In genomic region chr15:39153058-39153457, GRCh38 we compare ENCODE assay signal across 26 cellular contexts.
"Had no signal": no experiment of that assay in that cellular context is flagged by ENCODE, and none has a peak within 500 bp of the region (broad histone marks: within the 10 kb centered on the region; RNA-seq: fewer than 3 reads in every experiment).

No MANE protein-coding gene starts in this region.

- H3K4me1 ChIP-seq: ascending aorta had no signal

- H3K9ac ChIP-seq: KMS-11 had no signal

- H3K36me3 ChIP-seq: ascending aorta, cardiac muscle cell had no signal

- ATAC-seq: activated CD8-positive, alpha-beta memory T cell treated with anti-CD3 and anti-CD28 coated beads, Interleukin-2, amount 10 ng/mL, durations not matched to agents 7 days and 5 days had no signal

- H3K4me3 ChIP-seq: ascending aorta, cardiac muscle cell had no signal

- H3K9me3 ChIP-seq: ascending aorta had no signal

- H3K27me3 ChIP-seq: ascending aorta, cardiac muscle cell had no signal

- DNase-seq: activated CD4-positive, alpha-beta memory T cell treated with anti-CD3 and anti-CD28 coated beads, Interleukin-2, amount 10 ng/mL, durations not matched to agents 7 days and 5 days; activated CD4-positive, alpha-beta T cell treated with anti-CD3 and anti-CD28 coated beads for 1 hour; activated CD4-positive, alpha-beta T cell treated with anti-CD3 and anti-CD28 coated beads for 48 hours; activated CD4-positive, CD25-positive, alpha-beta regulatory T cell; activated CD8-positive, alpha-beta memory T cell treated with anti-CD3 and anti-CD28 coated beads for 24 hours; activated CD8-positive, alpha-beta memory T cell treated with anti-CD3 and anti-CD28 coated beads, Interleukin-2, amount 10 ng/mL, durations not matched to agents 7 days and 5 days; activated CD8-positive, alpha-beta memory T cell treated with anti-CD3 and anti-CD28 coated beads, Interleukin-2, amount 50 U/mL, for 48 hours; activated effector memory CD4-positive, alpha-beta T cell treated with Interleukin-2 at 50 U/mL for 16 hours; activated naive CD4-positive, alpha-beta T cell treated with anti-CD3 and anti-CD28 coated beads, Interleukin-2, amount 50 U/mL, for 16 hours; activated naive CD8-positive, alpha-beta T cell treated with anti-CD3 and anti-CD28 coated beads for 36 hours; activated T-cell treated with anti-CD3 and anti-CD28 coated beads, Interleukin-2, amount 50 U/mL, for 48 hours; amygdala; NCI-H146; NCI-H2081 treated with DMSO at 0.1 percent for 48 hours; NCI-H2171; NCI-H526; NCI-H774; Right ventricle myocardium superior; SW 1271; T-helper 1 cell; T-helper 2 cell; T-helper 9 cell had no signal

- H3K4me2 ChIP-seq: KMS-11 had no signal

- H3K27ac ChIP-seq: ascending aorta, cardiac muscle cell, KMS-11, VCaP had no signal
